27 cellular contexts compared by ENCODE assay signal in genomic region chr12:114735011-114735410, GRCh38. TPM values are rescaled to one million over a fixed set of nuclear protein-coding genes. Genes with fewer than 3 reads are reported as not detected.
"Had no signal": no experiment of that assay in that cellular context is flagged by ENCODE, and none has a peak within 500 bp of the region (broad histone marks: within the 10 kb centered on the region; RNA-seq: fewer than 3 reads in every experiment).

No MANE protein-coding gene starts in this region.

- H3K27ac ChIP-seq: body of pancreas, gastrocnemius medialis, left lung, lower lobe of right lung, right lobe of liver, skin epidermis, upper lobe of right lung, VCaP had no signal

- H3K27me3 ChIP-seq: right lobe of liver had no signal

- H3K36me3 Mint-ChIP-seq: activated CD4-positive, alpha-beta memory T cell treated with anti-CD3 and anti-CD28 coated beads for 36 hours; natural killer cell; stimulated activated effector memory CD8-positive, alpha-beta T cell treated with anti-CD3 and anti-CD28 coated beads, Interleukin-12 subunit alpha, Interleukin-12 subunit beta, amount 100 ng/mL, for 72 hours had no signal

- H3K4me3 Mint-ChIP-seq: activated CD4-positive, alpha-beta memory T cell treated with anti-CD3 and anti-CD28 coated beads for 36 hours; activated naive CD8-positive, alpha-beta T cell treated with anti-CD3 and anti-CD28 coated beads, Interleukin-2, amount 50 U/mL, for 24 hours; natural killer cell; stimulated activated effector memory CD8-positive, alpha-beta T cell treated with anti-CD3 and anti-CD28 coated beads, Interleukin-12 subunit alpha, Interleukin-12 subunit beta, amount 100 ng/mL, for 72 hours; stimulated activated naive CD8-positive, alpha-beta T cell treated with anti-CD3 and anti-CD28 coated beads, Interleukin-15, Interleukin-2, amounts not matched to agents 100 ng/mL and 50 ng/mL, for 24 hours had no signal

- DNase-seq: activated CD4-positive, alpha-beta memory T cell treated with anti-CD3 and anti-CD28 coated beads for 36 hours; activated CD4-positive, alpha-beta T cell treated with anti-CD3 and anti-CD28 coated beads for 48 hours; activated CD8-positive, alpha-beta memory T cell treated with anti-CD3 and anti-CD28 coated beads, Interleukin-2, amount 50 U/mL, for 4 hours; activated gamma-delta T cell; activated naive CD4-positive, alpha-beta T cell treated with anti-CD3 and anti-CD28 coated beads, Interleukin-2, amount 50 U/mL, for 16 hours; activated naive CD8-positive, alpha-beta T cell treated with anti-CD3 and anti-CD28 coated beads, Interleukin-2, amount 50 U/mL, for 24 hours; activated T-cell treated with anti-CD3 and anti-CD28 coated beads, Interleukin-2, amount 50 U/mL, for 1 hour; body of pancreas; effector CD8-positive, alpha-beta T cell; gastrocnemius medialis; hypothalamus; left lung; lower lobe of right lung; mesenchymal stem cell; natural killer cell; stimulated activated CD4-positive, alpha-beta T cell treated with anti-CD3 and anti-CD28 coated beads, Interleukin-4, amount 100 ng/mL, for 24 hours; upper lobe of right lung had no signal

- H3K4me1 Mint-ChIP-seq: activated naive CD8-positive, alpha-beta T cell treated with anti-CD3 and anti-CD28 coated beads, Interleukin-2, amount 50 U/mL, for 24 hours; natural killer cell; stimulated activated effector memory CD8-positive, alpha-beta T cell treated with anti-CD3 and anti-CD28 coated beads, Interleukin-12 subunit alpha, Interleukin-12 subunit beta, amount 100 ng/mL, for 72 hours had no signal

- H3K36me3 ChIP-seq: gastrocnemius medialis, left lung, lower lobe of right lung, right lobe of liver, upper lobe of right lung had no signal

- FAIRE-seq: colon, islet of Langerhans had no signal

- H3K9me3 ChIP-seq: body of pancreas, gastrocnemius medialis, left lung, lower lobe of right lung, right lobe of liver, upper lobe of right lung had no signal

- ATAC-seq: activated CD4-positive, CD25-positive, alpha-beta regulatory T cell treated with anti-CD3 and anti-CD28 coated beads, Interleukin-2, amount 50 U/mL, for 24 hours; activated naive CD8-positive, alpha-beta T cell treated with anti-CD3 and anti-CD28 coated beads, Interleukin-2, amount 50 U/mL, for 24 hours; body of pancreas; gastrocnemius medialis; left lung; lower lobe of right lung; natural killer cell; stimulated activated effector memory CD8-positive, alpha-beta T cell treated with anti-CD3 and anti-CD28 coated beads, Interleukin-12 subunit alpha, Interleukin-12 subunit beta, amount 100 ng/mL, for 72 hours; upper lobe of right lung had no signal

- H3K4me1 ChIP-seq: gastrocnemius medialis, left lung, upper lobe of right lung had no signal

- H3K27ac Mint-ChIP-seq: activated CD4-positive, alpha-beta memory T cell treated with anti-CD3 and anti-CD28 coated beads for 36 hours; activated naive CD8-positive, alpha-beta T cell treated with anti-CD3 and anti-CD28 coated beads, Interleukin-2, amount 50 U/mL, for 24 hours; natural killer cell; stimulated activated effector memory CD8-positive, alpha-beta T cell treated with anti-CD3 and anti-CD28 coated beads, Interleukin-12 subunit alpha, Interleukin-12 subunit beta, amount 100 ng/mL, for 72 hours; stimulated activated naive CD8-positive, alpha-beta T cell treated with anti-CD3 and anti-CD28 coated beads, Interleukin-15, Interleukin-2, amounts not matched to agents 100 ng/mL and 50 ng/mL, for 24 hours had no signal

- H3K4me3 ChIP-seq: body of pancreas, gastrocnemius medialis, left lung, lower lobe of right lung, skin epidermis, upper lobe of right lung had no signal

- H3K9me3 Mint-ChIP-seq: activated CD4-positive, alpha-beta memory T cell treated with anti-CD3 and anti-CD28 coated beads for 36 hours; activated naive CD8-positive, alpha-beta T cell treated with anti-CD3 and anti-CD28 coated beads, Interleukin-2, amount 50 U/mL, for 24 hours; natural killer cell; stimulated activated effector memory CD8-positive, alpha-beta T cell treated with anti-CD3 and anti-CD28 coated beads, Interleukin-12 subunit alpha, Interleukin-12 subunit beta, amount 100 ng/mL, for 72 hours; stimulated activated naive CD8-positive, alpha-beta T cell treated with anti-CD3 and anti-CD28 coated beads, Interleukin-15, Interleukin-2, amounts not matched to agents 100 ng/mL and 50 ng/mL, for 24 hours had no signal

RNA-seq across cellular contexts. Expression of gene TBX3, which starts 51.0 kb away (rescaled TPM):
- total RNA-seq: activated CD4-positive, alpha-beta memory T cell treated with anti-CD3 and anti-CD28 coated beads for 36 hours; activated CD8-positive, alpha-beta memory T cell treated with anti-CD3 and anti-CD28 coated beads for 36 hours; T-helper 1 cell treated with Interleukin-12 subunit alpha and Interleukin-12 subunit beta and Interleukin-4 antibody, amounts not matched to agents 30 ng/mL and 1 ng/mL, for 36 hours had no signal
